In the genomic region with DNA sequence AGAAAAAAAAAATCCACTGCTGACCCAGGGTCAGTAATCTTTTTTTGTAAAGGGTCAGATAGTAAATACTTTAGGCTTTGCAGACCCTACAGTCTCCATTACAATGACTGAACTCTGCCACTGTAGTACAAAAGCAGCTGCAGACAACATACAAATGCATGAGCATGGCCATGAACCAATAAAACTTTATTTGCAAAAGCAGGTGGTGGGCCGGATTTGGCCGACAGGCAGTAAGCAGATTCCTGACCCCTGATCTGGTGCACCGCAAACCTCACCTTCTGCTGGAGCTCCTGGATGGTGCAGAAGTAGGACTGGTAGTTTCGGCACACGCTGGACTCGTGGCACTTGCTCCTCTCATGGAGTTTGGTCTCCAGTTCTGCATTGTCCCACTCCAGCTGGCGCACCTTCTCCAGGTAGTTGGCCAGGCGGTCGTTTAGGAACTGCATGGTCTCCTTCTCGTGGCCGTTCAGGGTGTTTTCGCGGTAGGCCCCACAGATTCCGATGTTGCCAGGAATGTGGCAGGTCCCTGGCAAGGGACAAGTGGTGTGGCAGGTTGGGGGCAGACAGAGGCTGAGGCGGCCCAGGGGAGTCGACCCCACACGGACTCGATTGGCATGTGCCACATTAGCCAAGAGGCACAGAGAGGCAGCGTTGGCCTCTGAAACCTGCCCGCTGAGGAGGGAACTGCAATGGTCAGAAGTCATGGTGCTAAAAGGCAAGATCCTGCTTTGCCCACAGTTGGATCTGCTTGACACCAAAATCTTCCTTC, we compare ENCODE assay signal across 30 cellular contexts. TPM values are rescaled to one million over a fixed set of nuclear protein-coding genes. Genes with fewer than 3 reads are reported as not detected.
"Had no signal": no experiment of that assay in that cellular context is flagged by ENCODE, and none has a peak within 500 bp of the region (broad histone marks: within the 10 kb centered on the region; RNA-seq: fewer than 3 reads in every experiment).

No MANE protein-coding gene starts in this region.

- H3K9me3 ChIP-seq: breast epithelium, esophagus muscularis mucosa, gastrocnemius medialis, heart left ventricle had no signal

- H3K4me1 ChIP-seq: breast epithelium, foreskin keratinocyte had no signal

- H3K27ac ChIP-seq: breast epithelium, coronary artery, dorsolateral prefrontal cortex, esophagus muscularis mucosa, foreskin keratinocyte, gastrocnemius medialis, heart left ventricle had no signal

- DNase-seq: activated CD4-positive, alpha-beta memory T cell treated with anti-CD3 and anti-CD28 coated beads, Interleukin-2, amount 10 ng/mL, durations not matched to agents 7 days and 5 days; activated CD4-positive, alpha-beta T cell treated with anti-CD3 and anti-CD28 coated beads for 1 hour; activated CD4-positive, alpha-beta T cell treated with anti-CD3 and anti-CD28 coated beads for 4 hours; activated CD4-positive, alpha-beta T cell treated with anti-CD3 and anti-CD28 coated beads, Interleukin-2, amount 10 ng/mL, durations not matched to agents 7 days and 5 days; activated CD4-positive, alpha-beta T cell treated with anti-CD3 and anti-CD28 coated beads, Interleukin-2, amount 50 U/mL, for 4 hours; activated CD4-positive, CD25-positive, alpha-beta regulatory T cell; activated effector memory CD4-positive, alpha-beta T cell treated with Interleukin-2 at 50 U/mL for 16 hours; activated gamma-delta T cell treated with Interleukin-2 at 50 U/mL for 16 hours; activated naive CD4-positive, alpha-beta T cell treated with anti-CD3 and anti-CD28 coated beads, Interleukin-2, amount 50 U/mL, for 16 hours; activated naive CD4-positive, alpha-beta T cell treated with Interleukin-2 at 50 U/mL for 16 hours; activated T-cell treated with anti-CD3 and anti-CD28 coated beads, Interleukin-2, amount 50 U/mL, for 4 hours; amniotic stem cell; aorta; dorsolateral prefrontal cortex; effector CD4-positive, alpha-beta T cell; effector memory CD8-positive, alpha-beta T cell; erythroblast; foreskin keratinocyte; gastrocnemius medialis; glutamatergic neuron; heart left ventricle; T-helper 2 cell had no signal

- H3K27me3 ChIP-seq: breast epithelium, esophagus muscularis mucosa, foreskin keratinocyte, gastrocnemius medialis, heart left ventricle had no signal

- ATAC-seq: activated T-cell treated with anti-CD3 and anti-CD28 coated beads, Interleukin-2, amount 50 U/mL, for 4 hours; activated T-helper 17 cell treated with anti-CD3 and anti-CD28 coated beads, Interleukin-2, amount 50 U/mL, for 72 hours; effector memory CD8-positive, alpha-beta T cell; foreskin keratinocyte; gastrocnemius medialis; heart left ventricle had no signal

- H3K36me3 ChIP-seq: breast epithelium, esophagus muscularis mucosa, gastrocnemius medialis, heart left ventricle had no signal

- H3K4me3 ChIP-seq: breast epithelium, coronary artery, dorsolateral prefrontal cortex, esophagus muscularis mucosa, gastrocnemius medialis, heart left ventricle had no signal

RNA-seq across cellular contexts. Expression of a gene that starts 13.1 kb away (rescaled TPM):
- total RNA-seq: activated CD4-positive, alpha-beta memory T cell treated with anti-CD3 and anti-CD28 coated beads, Interleukin-2, amount 10 ng/mL, durations not matched to agents 7 days and 5 days; activated CD4-positive, alpha-beta T cell treated with anti-CD3 and anti-CD28 coated beads, Interleukin-2, amount 10 ng/mL, durations not matched to agents 7 days and 5 days; activated T-cell treated with anti-CD3 and anti-CD28 coated beads, Interleukin-2, amount 50 U/mL, for 4 hours; activated T-helper 17 cell treated with anti-CD3 and anti-CD28 coated beads, Interleukin-2, amount 50 U/mL, for 72 hours; aorta; breast epithelium; cardiac septum; cerebellum; dorsolateral prefrontal cortex; esophagus muscularis mucosa; foreskin keratinocyte; gastrocnemius medialis; heart left ventricle; T-helper 1 cell treated with Interleukin-12 subunit alpha and Interleukin-12 subunit beta and Interleukin-4 antibody, amounts not matched to agents 30 ng/mL and 1 ng/mL, for 36 hours had no signal
- polyA plus RNA-seq: adipose tissue, aorta, heart left ventricle had no signal

RNA-seq across cellular contexts. Expression of a gene that starts 13.8 kb away (rescaled TPM):
- total RNA-seq: activated CD4-positive, alpha-beta memory T cell treated with anti-CD3 and anti-CD28 coated beads, Interleukin-2, amount 10 ng/mL, durations not matched to agents 7 days and 5 days; activated CD4-positive, alpha-beta T cell treated with anti-CD3 and anti-CD28 coated beads, Interleukin-2, amount 10 ng/mL, durations not matched to agents 7 days and 5 days; activated T-cell treated with anti-CD3 and anti-CD28 coated beads, Interleukin-2, amount 50 U/mL, for 4 hours; activated T-helper 17 cell treated with anti-CD3 and anti-CD28 coated beads, Interleukin-2, amount 50 U/mL, for 72 hours; aorta; breast epithelium; cardiac septum; cerebellum; esophagus muscularis mucosa; heart left ventricle; T-helper 1 cell treated with Interleukin-12 subunit alpha and Interleukin-12 subunit beta and Interleukin-4 antibody, amounts not matched to agents 30 ng/mL and 1 ng/mL, for 36 hours had no signal
- polyA plus RNA-seq: adipose tissue, aorta, heart left ventricle had no signal

RNA-seq across cellular contexts. Expression of a gene that starts 29.1 kb away (rescaled TPM):
- total RNA-seq: activated CD4-positive, alpha-beta memory T cell treated with anti-CD3 and anti-CD28 coated beads, Interleukin-2, amount 10 ng/mL, durations not matched to agents 7 days and 5 days; activated CD4-positive, alpha-beta T cell treated with anti-CD3 and anti-CD28 coated beads, Interleukin-2, amount 10 ng/mL, durations not matched to agents 7 days and 5 days; activated T-cell treated with anti-CD3 and anti-CD28 coated beads, Interleukin-2, amount 50 U/mL, for 4 hours; activated T-helper 17 cell treated with anti-CD3 and anti-CD28 coated beads, Interleukin-2, amount 50 U/mL, for 72 hours; aorta; breast epithelium; cardiac septum; cerebellum; esophagus muscularis mucosa; gastrocnemius medialis; heart left ventricle; T-helper 1 cell treated with Interleukin-12 subunit alpha and Interleukin-12 subunit beta and Interleukin-4 antibody, amounts not matched to agents 30 ng/mL and 1 ng/mL, for 36 hours had no signal
- polyA plus RNA-seq: aorta, heart left ventricle had no signal

RNA-seq across cellular contexts. Expression of a gene that starts 29.5 kb away (rescaled TPM):
- total RNA-seq: activated CD4-positive, alpha-beta memory T cell treated with anti-CD3 and anti-CD28 coated beads, Interleukin-2, amount 10 ng/mL, durations not matched to agents 7 days and 5 days; activated CD4-positive, alpha-beta T cell treated with anti-CD3 and anti-CD28 coated beads, Interleukin-2, amount 10 ng/mL, durations not matched to agents 7 days and 5 days; activated T-cell treated with anti-CD3 and anti-CD28 coated beads, Interleukin-2, amount 50 U/mL, for 4 hours; activated T-helper 17 cell treated with anti-CD3 and anti-CD28 coated beads, Interleukin-2, amount 50 U/mL, for 72 hours; aorta; breast epithelium; cardiac septum; cerebellum; dorsolateral prefrontal cortex; esophagus muscularis mucosa; foreskin keratinocyte; gastrocnemius medialis; heart left ventricle; T-helper 1 cell treated with Interleukin-12 subunit alpha and Interleukin-12 subunit beta and Interleukin-4 antibody, amounts not matched to agents 30 ng/mL and 1 ng/mL, for 36 hours had no signal
- polyA plus RNA-seq: adipose tissue, aorta, foreskin keratinocyte, heart left ventricle had no signal

RNA-seq across cellular contexts. Expression of a gene that starts 41.6 kb away (rescaled TPM):
- total RNA-seq: activated CD4-positive, alpha-beta memory T cell treated with anti-CD3 and anti-CD28 coated beads, Interleukin-2, amount 10 ng/mL, durations not matched to agents 7 days and 5 days; activated CD4-positive, alpha-beta T cell treated with anti-CD3 and anti-CD28 coated beads, Interleukin-2, amount 10 ng/mL, durations not matched to agents 7 days and 5 days; activated T-cell treated with anti-CD3 and anti-CD28 coated beads, Interleukin-2, amount 50 U/mL, for 4 hours; activated T-helper 17 cell treated with anti-CD3 and anti-CD28 coated beads, Interleukin-2, amount 50 U/mL, for 72 hours; aorta; breast epithelium; cardiac septum; cerebellum; esophagus muscularis mucosa; gastrocnemius medialis; heart left ventricle; T-helper 1 cell treated with Interleukin-12 subunit alpha and Interleukin-12 subunit beta and Interleukin-4 antibody, amounts not matched to agents 30 ng/mL and 1 ng/mL, for 36 hours had no signal
- polyA plus RNA-seq: adipose tissue, aorta, heart left ventricle had no signal
